15 cellular contexts compared by ENCODE assay signal in genomic region chr1:2454227-2454626, GRCh38.
"Had no signal": no experiment of that assay in that cellular context is flagged by ENCODE, and none has a peak within 500 bp of the region (broad histone marks: within the 10 kb centered on the region; RNA-seq: fewer than 3 reads in every experiment).

No MANE protein-coding gene starts in this region.

- H3K4me1 ChIP-seq: colonic mucosa, heart left ventricle, right atrium auricular region, uterus had no signal

- DNase-seq: colonic mucosa; effector CD8-positive, alpha-beta T cell; heart left ventricle; hippocampal formation; mucosa of descending colon; naive thymus-derived CD8-positive, alpha-beta T cell; ovary; small intestine; stimulated activated CD4-positive, alpha-beta T cell treated with anti-CD3 and anti-CD28 coated beads, Interleukin-12 subunit alpha, Interleukin-12 subunit beta, amount 100 ng/mL, for 4 hours; stimulated activated naive CD4-positive, alpha-beta T cell; stomach; thyroid gland; uterus had no signal

- ATAC-seq: esophagus mucosa; heart left ventricle; mucosa of descending colon; naive thymus-derived CD8-positive, alpha-beta T cell had no signal

- H3K9me3 ChIP-seq: colonic mucosa, heart left ventricle, mucosa of descending colon, ovary, right atrium auricular region, stomach, thyroid gland, uterus had no signal

- H3K27ac ChIP-seq: colonic mucosa, heart left ventricle, ovary, right atrium auricular region, stomach, thyroid gland, uterus had no signal

- H3K36me3 ChIP-seq: colonic mucosa, heart left ventricle, ovary, right atrium auricular region, stomach, thyroid gland, uterus had no signal

- H3K27me3 ChIP-seq: colonic mucosa, ovary, thyroid gland, uterus had no signal

- H3K4me3 ChIP-seq: colonic mucosa, heart left ventricle, mucosa of descending colon, ovary, right atrium auricular region, stomach, thyroid gland, uterus had no signal
